1 cellular context compared by ENCODE assay signal in genomic region chr18:80009661-80010550, GRCh38.
A peak's percentile ranks its signal among the peaks of the same experiment; 100 is the strongest.
TF ChIP-seq lines count a peak whose summit lies in the region.

No MANE protein-coding gene starts in this region.

TF ChIP-seq in K562, 482 proteins besides CTCF, POLR2A, EP300 and RAD21 (continued from another document):
- no peak for TF ChIP-seq CUX1 (CRISPR knock-in tag; IDR thresholded peaks at IDR 0.05)
- no peak for TF ChIP-seq CBX1 (IDR thresholded peaks at IDR 0.05; ENCODE audit: low read depth)
- TF ChIP-seq HDAC3 (IDR thresholded peaks at IDR 0.05; ENCODE audit: borderline replicate concordance, partially characterized antibody), result no peak
- no peak for TF ChIP-seq ZEB2 (IDR thresholded peaks at IDR 0.05)
- peak in 1 of 2 experiments; percentile 69 for TF ChIP-seq E2F6 (IDR thresholded peaks at IDR 0.05; ENCODE audit: borderline replicate concordance in 1 of 2, extremely low read depth in 1 of 2, insufficient read depth in 1 of 2, insufficient read length in 1 of 2, low read depth in 1 of 2, low read length in 1 of 2, poor library complexity in 1 of 2, severe bottlenecking in 1 of 2)
- TF ChIP-seq ZNF316 (IDR thresholded peaks at IDR 0.05), result 0 out of 2 replicates have a peak, but pooled peaks have one; percentile 9
- TF ChIP-seq FOSL1 (tag; conservative IDR thresholded peaks at IDR 0.05), result peak; percentile 68
- no peak for TF ChIP-seq ARID3B (CRISPR knock-in tag; IDR thresholded peaks at IDR 0.05; ENCODE audit: borderline replicate concordance)
- no peak for TF ChIP-seq BDP1 (IDR thresholded peaks at IDR 0.05; ENCODE audit: insufficient read depth, insufficient read length)
- no peak for TF ChIP-seq SMAD3 (CRISPR knock-in tag; conservative IDR thresholded peaks at IDR 0.05)
- TF ChIP-seq ZNF24 (IDR thresholded peaks at IDR 0.05), result 0 out of 2 replicates have a peak, but pooled peaks have one; percentile 6
- peak; percentile 72 for TF ChIP-seq CEBPG (CRISPR knock-in tag; IDR thresholded peaks at IDR 0.05)
- peak; percentile 29 to 89; a peak in 3 of 4 replicates for TF ChIP-seq CEBPG (tag; conservative IDR thresholded peaks at IDR 0.05 in 1 of 2, IDR thresholded peaks at IDR 0.05 in 1 of 2)
- no peak for TF ChIP-seq ZNF699 (CRISPR knock-in tag; IDR thresholded peaks at IDR 0.05; ENCODE audit: insufficient replicate concordance)
- no peak for TF ChIP-seq HNRNPLL (IDR thresholded peaks at IDR 0.05; ENCODE audit: low read depth, low read length, poor library complexity, severe bottlenecking)
- 0 out of 2 replicates have a peak, but pooled peaks have one; percentile 17 for TF ChIP-seq MAX (CRISPR knock-in tag; IDR thresholded peaks at IDR 0.05)
- TF ChIP-seq TFE3 (CRISPR knock-in tag; IDR thresholded peaks at IDR 0.05), result peak; percentile 47
- no peak for TF ChIP-seq ZNF644 (tag; IDR thresholded peaks at IDR 0.05; ENCODE audit: low read depth)
- TF ChIP-seq RBM22 (IDR thresholded peaks at IDR 0.05; ENCODE audit: low read depth, low read length, poor library complexity, severe bottlenecking), result no peak
- no peak for TF ChIP-seq ZFP36 (IDR thresholded peaks at IDR 0.05; ENCODE audit: low read depth, low read length, partially characterized antibody)
- TF ChIP-seq CBFA2T2 (conservative IDR thresholded peaks at IDR 0.05), result 0 out of 2 replicates have a peak, but pooled peaks have one; percentile 15
- TF ChIP-seq RAD51 (IDR thresholded peaks at IDR 0.05; ENCODE audit: borderline replicate concordance, low read depth), result peak; percentile 77
